18 cellular contexts compared by ENCODE assay signal in the genomic region with DNA sequence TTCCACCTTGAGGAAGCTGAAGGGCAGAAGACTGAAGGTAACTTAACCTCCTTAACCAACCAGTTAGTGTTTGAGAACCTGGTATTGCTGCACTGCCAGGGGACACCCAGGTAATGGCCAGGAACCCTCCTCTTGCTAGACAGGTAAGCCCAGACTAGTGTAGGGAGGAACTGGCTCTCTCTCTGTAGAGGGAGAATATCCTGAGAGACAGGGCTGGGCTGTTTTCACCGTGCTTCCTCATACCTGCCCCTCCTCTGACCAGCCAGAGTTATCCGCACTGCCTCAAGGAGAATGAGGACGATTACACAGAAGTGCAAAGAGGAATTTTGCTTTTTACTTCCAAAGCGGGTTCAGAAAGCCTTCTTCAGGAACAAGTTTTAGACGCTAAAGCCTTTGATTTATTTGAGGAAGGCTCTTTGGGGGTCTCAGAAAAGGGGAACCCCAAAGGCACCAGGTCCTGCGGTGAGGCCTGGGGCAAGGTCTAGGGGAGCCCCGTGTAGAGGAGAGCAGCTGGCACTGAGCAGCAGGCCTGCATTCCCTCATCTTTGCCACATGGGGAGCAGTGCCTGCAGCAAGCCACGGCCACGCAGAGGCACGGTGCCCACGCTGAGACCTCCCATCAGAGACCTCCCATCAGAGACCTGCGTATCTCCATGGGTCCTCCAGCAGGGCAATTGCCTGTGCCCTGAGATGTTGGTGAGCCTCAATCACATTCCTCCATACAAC. TPM values are rescaled to one million over a fixed set of nuclear protein-coding genes. Genes with fewer than 3 reads are reported as not detected.
A peak's percentile ranks its signal among the peaks of the same experiment; 100 is the strongest.
DNase-seq lines count a peak whose midpoint lies in the region; ATAC-seq and TF ChIP-seq lines count a peak whose summit lies in the region.
"Had no signal": no experiment of that assay in that cellular context is flagged by ENCODE, and none has a peak within 500 bp of the region (broad histone marks: within the 10 kb centered on the region; RNA-seq: fewer than 3 reads in every experiment).

No MANE protein-coding gene starts in this region.

- no peaks in the 10 kb centered on the region for H3K9me3 ChIP-seq in T-helper 17 cell (ENCODE audit: control insufficient read depth, low read length, poor library complexity, severe bottlenecking)
- H3K9me3 ChIP-seq: adrenal gland, lower lobe of right lung, Peyer's patch, psoas muscle had no signal

- H3K27ac Mint-ChIP-seq in stimulated activated naive CD8-positive, alpha-beta T cell treated with anti-CD3 and anti-CD28 coated beads, Interleukin-15, amount 100 ng/mL, for 72 hours = no peak overlapping the region
- H3K27ac Mint-ChIP-seq in WTC11 (no peak overlapping the region), type B pancreatic cell (peak overlapping the region; percentile 92), T-helper 17 cell (no peak overlapping the region)
- H3K27ac Mint-ChIP-seq: activated T-helper 2 cell treated with anti-CD3 and anti-CD28 coated beads, Interferon-gamma antibody, Interleukin-2, Interleukin-4, amounts not matched to agents 10 μg/mL and 5 μg/mL and 100 μg/mL, durations not matched to agents 14 hours and 24 hours and 36 hours; naive thymus-derived CD4-positive, alpha-beta T cell had no signal

- H3K27me3 Mint-ChIP-seq in stimulated activated naive CD8-positive, alpha-beta T cell treated with anti-CD3 and anti-CD28 coated beads, Interleukin-15, amount 100 ng/mL, for 72 hours = peaks cover 51% of the 10 kb centered on the region
- H3K27me3 Mint-ChIP-seq in WTC11 (ENCODE audit: low read depth) = no peaks in the 10 kb centered on the region
- no peaks in the 10 kb centered on the region for H3K27me3 Mint-ChIP-seq in type B pancreatic cell
- H3K27me3 Mint-ChIP-seq in T-helper 17 cell = peaks cover 29% of the 10 kb centered on the region

- H3K9me3 Mint-ChIP-seq in stimulated activated naive CD8-positive, alpha-beta T cell treated with anti-CD3 and anti-CD28 coated beads, Interleukin-15, amount 100 ng/mL, for 72 hours = no peaks in the 10 kb centered on the region
- H3K9me3 Mint-ChIP-seq in WTC11 = no peaks in the 10 kb centered on the region
- no peaks in the 10 kb centered on the region for H3K9me3 Mint-ChIP-seq in type B pancreatic cell
- H3K9me3 Mint-ChIP-seq: activated T-helper 2 cell treated with anti-CD3 and anti-CD28 coated beads, Interferon-gamma antibody, Interleukin-2, Interleukin-4, amounts not matched to agents 10 μg/mL and 5 μg/mL and 100 μg/mL, durations not matched to agents 14 hours and 24 hours and 36 hours; central memory CD8-positive, alpha-beta T cell; naive thymus-derived CD4-positive, alpha-beta T cell had no signal

- intact Hi-C loops in left colon (cut with DNase I, micrococcal nuclease) = no loop called here

- H3K4me3 Mint-ChIP-seq in stimulated activated naive CD8-positive, alpha-beta T cell treated with anti-CD3 and anti-CD28 coated beads, Interleukin-15, amount 100 ng/mL, for 72 hours = no peak overlapping the region
- H3K4me3 Mint-ChIP-seq in WTC11 (no peak overlapping the region), type B pancreatic cell (peak overlapping the region; percentile 25), T-helper 17 cell (no peak overlapping the region)
- H3K4me3 Mint-ChIP-seq: central memory CD8-positive, alpha-beta T cell; naive thymus-derived CD4-positive, alpha-beta T cell had no signal

- ATAC-seq in stimulated activated naive CD8-positive, alpha-beta T cell treated with anti-CD3 and anti-CD28 coated beads, Interleukin-15, Interleukin-2, amounts not matched to agents 100 U/mL and 50 U/mL, for 24 hours = peak; percentile 32
- ATAC-seq in stimulated activated naive CD8-positive, alpha-beta T cell treated with anti-CD3 and anti-CD28 coated beads, Interleukin-15, amount 100 ng/mL, for 72 hours = no peak
- peak; percentile 81 for ATAC-seq in WTC11
- peak; percentile 98 for ATAC-seq in left colon
- no peak for ATAC-seq in T-helper 17 cell
- no peak for ATAC-seq in left lobe of liver
- ATAC-seq: lower lobe of right lung; naive thymus-derived CD4-positive, alpha-beta T cell; psoas muscle had no signal

- H3K36me3 Mint-ChIP-seq in WTC11 = no peaks in the 10 kb centered on the region
- H3K36me3 Mint-ChIP-seq in type B pancreatic cell = no peaks in the 10 kb centered on the region
- H3K36me3 Mint-ChIP-seq in T-helper 17 cell (ENCODE audit: low read depth) = no peaks in the 10 kb centered on the region
- H3K36me3 Mint-ChIP-seq: naive thymus-derived CD4-positive, alpha-beta T cell had no signal

- POLR2A ChIA-PET in WTC11 (lab: Charles Lee) = no interaction called here

- CTCF ChIA-PET in WTC11 (lab: Charles Lee) = interaction anchor here (1.5 kb wide), 1 partner anchor 34 kb away, joined by 5 read pairs; no protein-coding TSS in a partner anchor

- TF ChIP-seq CTCF in WTC11 (IDR thresholded peaks at IDR 0.05) (no peak), type B pancreatic cell (conservative IDR thresholded peaks at IDR 0.05) (peak; percentile 32)

- DNase-seq in stimulated activated naive CD8-positive, alpha-beta T cell treated with anti-CD3 and anti-CD28 coated beads, Interleukin-15, Interleukin-2, amounts not matched to agents 100 U/mL and 50 U/mL, for 24 hours = no peak
- DNase-seq in stimulated activated naive CD8-positive, alpha-beta T cell treated with anti-CD3 and anti-CD28 coated beads, Interleukin-15, amount 100 ng/mL, for 72 hours = no peak
- no peak for DNase-seq in WTC11 (ENCODE audit: low spot score)
- DNase-seq in left colon = peak in 1 of 2 donors; percentile 32
- DNase-seq in type B pancreatic cell (ENCODE audit: extremely low spot score, unreplicated experiment) = no peak
- no peak for DNase-seq in NCI-H446 (lab: John Stamatoyannopoulos, UW)
- DNase-seq in T-helper 17 cell = no peak
- no peak for DNase-seq in left lobe of liver (ENCODE audit: low spot score)
- DNase-seq: lower lobe of right lung; MV-4-11; naive thymus-derived CD4-positive, alpha-beta T cell; NCI-H2029 treated with DMSO at 0.1 percent for 48 hours; NCI-H510A treated with DMSO at 0.1 percent for 48 hours; psoas muscle had no signal

- peaks cover 30% of the 10 kb centered on the region for H3K4me1 Mint-ChIP-seq in stimulated activated naive CD8-positive, alpha-beta T cell treated with anti-CD3 and anti-CD28 coated beads, Interleukin-15, amount 100 ng/mL, for 72 hours
- peaks cover 35% of the 10 kb centered on the region for H3K4me1 Mint-ChIP-seq in WTC11
- peaks cover 7% of the 10 kb centered on the region for H3K4me1 Mint-ChIP-seq in type B pancreatic cell (ENCODE audit: unreplicated experiment)
- H3K4me1 Mint-ChIP-seq in T-helper 17 cell = peaks cover 10% of the 10 kb centered on the region
- H3K4me1 Mint-ChIP-seq: central memory CD8-positive, alpha-beta T cell had no signal

TF ChIP-seq in WTC11, 78 proteins besides CTCF, POLR2A, EP300 and RAD21:
- TF ChIP-seq, protein P1, sequence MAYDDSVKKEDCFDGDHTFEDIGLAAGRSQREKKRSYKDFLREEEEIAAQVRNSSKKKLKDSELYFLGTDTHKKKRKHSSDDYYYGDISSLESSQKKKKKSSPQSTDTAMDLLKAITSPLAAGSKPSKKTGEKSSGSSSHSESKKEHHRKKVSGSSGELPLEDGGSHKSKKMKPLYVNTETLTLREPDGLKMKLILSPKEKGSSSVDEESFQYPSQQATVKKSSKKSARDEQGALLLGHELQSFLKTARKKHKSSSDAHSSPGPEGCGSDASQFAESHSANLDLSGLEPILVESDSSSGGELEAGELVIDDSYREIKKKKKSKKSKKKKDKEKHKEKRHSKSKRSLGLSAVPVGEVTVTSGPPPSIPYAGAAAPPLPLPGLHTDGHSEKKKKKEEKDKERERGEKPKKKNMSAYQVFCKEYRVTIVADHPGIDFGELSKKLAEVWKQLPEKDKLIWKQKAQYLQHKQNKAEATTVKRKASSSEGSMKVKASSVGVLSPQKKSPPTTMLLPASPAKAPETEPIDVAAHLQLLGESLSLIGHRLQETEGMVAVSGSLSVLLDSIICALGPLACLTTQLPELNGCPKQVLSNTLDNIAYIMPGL (CRISPR knock-in tag; IDR thresholded peaks at IDR 0.05) = no peak
- TF ChIP-seq FOXK1 (CRISPR knock-in tag; IDR thresholded peaks at IDR 0.05) = no peak
- TF ChIP-seq, protein P2, sequence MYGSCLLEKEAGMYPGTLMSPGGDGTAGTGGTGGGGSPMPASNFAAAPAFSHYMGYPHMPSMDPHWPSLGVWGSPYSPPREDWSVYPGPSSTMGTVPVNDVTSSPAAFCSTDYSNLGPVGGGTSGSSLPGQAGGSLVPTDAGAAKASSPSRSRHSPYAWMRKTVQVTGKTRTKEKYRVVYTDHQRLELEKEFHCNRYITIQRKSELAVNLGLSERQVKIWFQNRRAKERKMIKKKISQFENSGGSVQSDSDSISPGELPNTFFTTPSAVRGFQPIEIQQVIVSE (CRISPR knock-in tag; IDR thresholded peaks at IDR 0.05; ENCODE audit: borderline replicate concordance) = no peak
- TF ChIP-seq, protein P3, sequence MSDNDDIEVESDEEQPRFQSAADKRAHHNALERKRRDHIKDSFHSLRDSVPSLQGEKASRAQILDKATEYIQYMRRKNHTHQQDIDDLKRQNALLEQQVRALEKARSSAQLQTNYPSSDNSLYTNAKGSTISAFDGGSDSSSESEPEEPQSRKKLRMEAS (CRISPR knock-in tag; IDR thresholded peaks at IDR 0.05) = no peak
- TF ChIP-seq, protein P4, sequence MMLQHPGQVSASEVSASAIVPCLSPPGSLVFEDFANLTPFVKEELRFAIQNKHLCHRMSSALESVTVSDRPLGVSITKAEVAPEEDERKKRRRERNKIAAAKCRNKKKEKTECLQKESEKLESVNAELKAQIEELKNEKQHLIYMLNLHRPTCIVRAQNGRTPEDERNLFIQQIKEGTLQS (CRISPR knock-in tag; conservative IDR thresholded peaks at IDR 0.05) = no peak

RNA-seq across cellular contexts. Expression of a gene that starts 13.5 kb away (rescaled TPM):
- total RNA-seq in WTC11 (2021) (38.3 to 40.9 TPM (median 40.8 TPM) in 3 replicates), left colon (1 to 10 TPM; 4.4 to 5.0 TPM), type B pancreatic cell (ENCODE audit: low replicate concordance) (28.5 and 64.2 TPM in 2 replicates), T-helper 17 cell (not detected), left lobe of liver (not detected)
- total RNA-seq: lower lobe of right lung, psoas muscle had no signal

Comparison
In these comparisons a context has a peak if more than half of its experiments do, and no peak if none do; other contexts are left out.
1. ATAC-seq: peak in stimulated activated naive CD8-positive, alpha-beta T cell treated with anti-CD3 and anti-CD28 coated beads, Interleukin-15, Interleukin-2, amounts not matched to agents 100 U/mL and 50 U/mL, for 24 hours (single experiment), WTC11 (single experiment) and left colon (single experiment); none in stimulated activated naive CD8-positive, alpha-beta T cell treated with anti-CD3 and anti-CD28 coated beads, Interleukin-15, amount 100 ng/mL, for 72 hours (single experiment), T-helper 17 cell (single experiment) and left lobe of liver (single experiment).